Comparison of ENCODE assay signal across 9 cellular contexts in genomic region chr18:48838921-48839818, GRCh38.
DNase-seq lines count a peak whose midpoint lies in the region; ATAC-seq and TF ChIP-seq lines count a peak whose summit lies in the region.
"Had no signal": no experiment of that assay in that cellular context is flagged by ENCODE, and none has a peak within 500 bp of the region (broad histone marks: within the 10 kb centered on the region; RNA-seq: fewer than 3 reads in every experiment).

No MANE protein-coding gene starts in this region.

- ATAC-seq in left ventricle myocardium superior = no peak
- no peak for ATAC-seq in heart right ventricle
- peak; percentile 5 for ATAC-seq in aorta (ENCODE audit: low FRiP score)
- ATAC-seq in GM18870 (IDR thresholded peaks at IDR 0.05; ENCODE audit: unreplicated experiment) = no peak

- H3K27ac Mint-ChIP-seq in activated T-helper 1 cell treated with anti-CD3 and anti-CD28 coated beads, Interleukin-12 subunit alpha, Interleukin-12 subunit beta, Interleukin-2, Interleukin-4 antibody, amounts not matched to agents 30 ng/mL and 10 ng/mL and 1 ng/mL, durations not matched to agents 14 hours and 24 hours and 36 hours = peak overlapping the region; percentile 45

- 86 to 87% methylated on average over 10 of the region's 10 CpGs for WGBS in heart right ventricle, 2 donors
- 57 to 63% methylated on average over 9 to 10 of the region's 10 CpGs for WGBS in aorta, 2 donors

- no peak for TF ChIP-seq CTCF in heart right ventricle (IDR thresholded peaks at IDR 0.05)

- no peaks in the 10 kb centered on the region for H3K36me3 Mint-ChIP-seq in activated T-helper 1 cell treated with anti-CD3 and anti-CD28 coated beads, Interleukin-12 subunit alpha, Interleukin-12 subunit beta, Interleukin-2, Interleukin-4 antibody, amounts not matched to agents 30 ng/mL and 10 ng/mL and 1 ng/mL, durations not matched to agents 14 hours and 24 hours and 36 hours (ENCODE audit: low read depth)

- H3K27ac ChIP-seq in heart right ventricle (peak overlapping the region in 5 of 10 donors; percentile 36 to 94 (median 46)), aorta (ENCODE audit: low read depth in 1 of 2, low read length in 2 of 2) (no peak overlapping the region)

- H3K4me3 Mint-ChIP-seq in activated T-helper 1 cell treated with anti-CD3 and anti-CD28 coated beads, Interleukin-12 subunit alpha, Interleukin-12 subunit beta, Interleukin-2, Interleukin-4 antibody, amounts not matched to agents 30 ng/mL and 10 ng/mL and 1 ng/mL, durations not matched to agents 14 hours and 24 hours and 36 hours = no peak overlapping the region

- intact Hi-C loops in left ventricle myocardium superior (cut with micrococcal nuclease) = no loop called here
- intact Hi-C loops in heart right ventricle (cut with DNase I) = loop anchor here in 1 of 10 donors (10.0 kb wide), 1 partner anchor 154 kb away; no protein-coding TSS in a partner anchor
- intact Hi-C loops in activated T-helper 1 cell treated with anti-CD3 and anti-CD28 coated beads, Interleukin-12 subunit alpha, Interleukin-12 subunit beta, Interleukin-2, Interleukin-4 antibody, amounts not matched to agents 30 ng/mL and 10 ng/mL and 1 ng/mL, durations not matched to agents 14 hours and 24 hours and 36 hours (cut with micrococcal nuclease) = no loop called here
- intact Hi-C loops in aorta (cut with DNase I) = no loop called here

- peaks cover 69% of the 10 kb centered on the region for H3K4me1 Mint-ChIP-seq in activated T-helper 1 cell treated with anti-CD3 and anti-CD28 coated beads, Interleukin-12 subunit alpha, Interleukin-12 subunit beta, Interleukin-2, Interleukin-4 antibody, amounts not matched to agents 30 ng/mL and 10 ng/mL and 1 ng/mL, durations not matched to agents 14 hours and 24 hours and 36 hours (ENCODE audit: low read depth)

- peaks cover 2% of the 10 kb centered on the region for H3K27me3 Mint-ChIP-seq in activated T-helper 1 cell treated with anti-CD3 and anti-CD28 coated beads, Interleukin-12 subunit alpha, Interleukin-12 subunit beta, Interleukin-2, Interleukin-4 antibody, amounts not matched to agents 30 ng/mL and 10 ng/mL and 1 ng/mL, durations not matched to agents 14 hours and 24 hours and 36 hours (ENCODE audit: insufficient read depth)

- H3K4me1 ChIP-seq in heart right ventricle (peaks cover 15 to 80% (median 64%) of the 10 kb centered on the region in 9 donors), aorta (ENCODE audit: control insufficient read depth in 1 of 2, insufficient read depth in 2 of 2, low read length in 2 of 2) (no peaks in the 10 kb centered on the region)

- no peak overlapping the region for H3K4me3 ChIP-seq in heart right ventricle
- no peak overlapping the region for H3K4me3 ChIP-seq in aorta (ENCODE audit: low read length in 2 of 2)

- H3K9me3 Mint-ChIP-seq in activated T-helper 1 cell treated with anti-CD3 and anti-CD28 coated beads, Interleukin-12 subunit alpha, Interleukin-12 subunit beta, Interleukin-2, Interleukin-4 antibody, amounts not matched to agents 30 ng/mL and 10 ng/mL and 1 ng/mL, durations not matched to agents 14 hours and 24 hours and 36 hours = no peaks in the 10 kb centered on the region

- DNase-seq in left ventricle myocardium superior (peak; percentile 14), heart right ventricle (no peak), hepatic stellate cell (ENCODE audit: low spot score) (peak; percentile 52), aorta (peak; percentile 68 to 79), NCI-H187 treated with DMSO at 0.1 percent for 48 hours (lab: John Stamatoyannopoulos, UW) (no peak), NCI-H1105 (lab: John Stamatoyannopoulos, UW) (no peak)
- no peak for DNase-seq in activated T-helper 1 cell treated with anti-CD3 and anti-CD28 coated beads, Interleukin-12 subunit alpha, Interleukin-12 subunit beta, Interleukin-2, Interleukin-4 antibody, amounts not matched to agents 30 ng/mL and 10 ng/mL and 1 ng/mL, durations not matched to agents 14 hours and 24 hours and 36 hours (ENCODE audit: low spot score)
- DNase-seq: activated CD8-positive, alpha-beta memory T cell treated with anti-CD3 and anti-CD28 coated beads for 24 hours had no signal

- H3K36me3 ChIP-seq in heart right ventricle = no peaks in the 10 kb centered on the region
- H3K36me3 ChIP-seq in aorta (ENCODE audit: control insufficient read depth in 1 of 2, insufficient read depth in 2 of 2, low read length in 1 of 2) = no peaks in the 10 kb centered on the region

- H3K9me3 ChIP-seq in heart right ventricle (no peaks in the 10 kb centered on the region), aorta (ENCODE audit: control insufficient read depth, low read length) (no peaks in the 10 kb centered on the region)

- H3K27me3 ChIP-seq in heart right ventricle (no peaks in the 10 kb centered on the region), aorta (ENCODE audit: control insufficient read depth in 1 of 2, insufficient read depth in 2 of 2, low read length in 1 of 2) (no peaks in the 10 kb centered on the region)

Comparison
In these comparisons a context has a peak if more than half of its experiments do, and no peak if none do; other contexts are left out.
1. DNase-seq: peak in left ventricle myocardium superior (single experiment), hepatic stellate cell (single experiment) and aorta (2 of 2); none in heart right ventricle (0 of 2), activated T-helper 1 cell treated with anti-CD3 and anti-CD28 coated beads, Interleukin-12 subunit alpha, Interleukin-12 subunit beta, Interleukin-2, Interleukin-4 antibody, amounts not matched to agents 30 ng/mL and 10 ng/mL and 1 ng/mL, durations not matched to agents 14 hours and 24 hours and 36 hours (single experiment), NCI-H187 treated with DMSO at 0.1 percent for 48 hours (single experiment) and NCI-H1105 (single experiment).